8 cellular contexts compared by ENCODE assay signal in the genomic region with DNA sequence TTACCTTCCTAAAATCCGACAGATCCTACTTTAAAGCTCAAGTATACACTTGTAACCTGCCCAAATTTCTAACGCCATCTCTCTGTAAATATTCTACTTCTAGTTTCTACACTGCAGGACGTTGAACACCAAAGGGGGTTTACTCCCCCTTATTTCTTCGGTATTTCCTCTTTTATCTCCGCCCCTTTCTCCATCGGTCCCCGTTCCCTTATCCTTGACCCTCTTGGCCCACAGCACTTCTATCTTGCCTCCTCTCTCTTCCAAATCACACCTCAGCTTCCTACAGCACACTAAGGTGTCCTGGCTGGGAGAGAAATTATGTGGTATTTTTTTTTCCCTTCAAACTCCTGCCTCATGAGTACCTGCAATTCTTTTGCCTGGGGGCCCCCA. TPM values are rescaled to one million over a fixed set of nuclear protein-coding genes. Genes with fewer than 3 reads are reported as not detected.
DNase-seq lines count a peak whose midpoint lies in the region; ATAC-seq, FAIRE-seq and TF ChIP-seq lines count a peak whose summit lies in the region.

No MANE protein-coding gene starts in this region.

- H3K4me2 ChIP-seq in DOHH2 (ENCODE audit: low read length) = peak overlapping the region; percentile 70

- H3K4me3 Mint-ChIP-seq in progenitor cell of endocrine pancreas (ENCODE audit: low read depth) = peak overlapping the region; percentile 81

- peak overlapping the region; percentile 72 for H3K27ac Mint-ChIP-seq in progenitor cell of endocrine pancreas

- no peaks in the 10 kb centered on the region for H3F3A ChIP-seq in DOHH2 (ENCODE audit: control insufficient read depth, insufficient read depth)

- H3K4me1 ChIP-seq in DOHH2 (ENCODE audit: control insufficient read depth, low read length) (peaks cover 7% of the 10 kb centered on the region; the same call in 1 of the 2 replicates), SJCRH30 (no peaks in the 10 kb centered on the region)

- DNase-seq in SJCRH30 (no peak), germinal center (ENCODE audit: low spot score) (peak; percentile 1), progenitor cell of endocrine pancreas (ENCODE audit: low spot score, unreplicated experiment) (no peak), HTR-8/SVneo (ENCODE audit: insufficient read length, low spot score) (no peak), NCI-H446 treated with DMSO at 0.1 percent for 48 hours (lab: John Stamatoyannopoulos, UW) (no peak)
- DNase-seq in activated CD8-positive, alpha-beta memory T cell treated with anti-CD3 and anti-CD28 coated beads, Interleukin-2, amount 50 U/mL, for 48 hours = no peak

- no peaks in the 10 kb centered on the region for H3K9me2 ChIP-seq in DOHH2 (replicated peaks; ENCODE audit: control insufficient read depth, low read length)

- peak overlapping the region; percentile 79 for H3K4me3 ChIP-seq in DOHH2 (ENCODE audit: low read length)
- H3K4me3 ChIP-seq in SJCRH30 = peak overlapping the region; percentile 76

- peaks cover 4% of the 10 kb centered on the region for H3K36me3 Mint-ChIP-seq in progenitor cell of endocrine pancreas (ENCODE audit: insufficient read depth)

- peaks cover 4% of the 10 kb centered on the region for H3K4me1 Mint-ChIP-seq in progenitor cell of endocrine pancreas (ENCODE audit: low read depth)

- peaks cover 7% of the 10 kb centered on the region; the same call in 1 of the 2 replicates for H3K79me2 ChIP-seq in DOHH2 (ENCODE audit: control insufficient read depth, low read length)

- no peaks in the 10 kb centered on the region for H3K36me3 ChIP-seq in DOHH2 (ENCODE audit: control insufficient read depth, low read length)
- no peaks in the 10 kb centered on the region for H3K36me3 ChIP-seq in SJCRH30

- H3K27me3 ChIP-seq in DOHH2 (ENCODE audit: control insufficient read depth, low read length) (no peaks in the 10 kb centered on the region), SJCRH30 (no peaks in the 10 kb centered on the region)

- TF ChIP-seq CTCF in DOHH2 (IDR thresholded peaks at IDR 0.05; ENCODE audit: low read depth, low read length, poor library complexity, severe bottlenecking) (no peak), progenitor cell of endocrine pancreas (IDR thresholded peaks at IDR 0.05; ENCODE audit: unreplicated experiment) (no peak)

- H3K9me3 ChIP-seq in DOHH2 (ENCODE audit: control insufficient read depth, insufficient read depth, low read length) (0 out of 2 replicates have a peak, but pooled peaks cover 3% of the 10 kb centered on the region), SJCRH30 (replicated peaks) (no peaks in the 10 kb centered on the region)

- peak; percentile 9 for ATAC-seq in GM21825 (IDR thresholded peaks at IDR 0.05; ENCODE audit: unreplicated experiment)

- no peaks in the 10 kb centered on the region for H3K27me3 Mint-ChIP-seq in progenitor cell of endocrine pancreas

- H4K20me1 ChIP-seq in DOHH2 (ENCODE audit: control insufficient read depth, insufficient read depth, low read depth, low read length) = no peaks in the 10 kb centered on the region

- H3K9me3 Mint-ChIP-seq in progenitor cell of endocrine pancreas (ENCODE audit: low read depth) = peaks cover 14% of the 10 kb centered on the region

- H3K27ac ChIP-seq in DOHH2 (ENCODE audit: low read depth, low read length) (peak overlapping the region; percentile 79), SJCRH30 (no peak overlapping the region)

- FAIRE-seq in HTR-8/SVneo (lab: Jason Lieb, UNC) = no peak

RNA-seq across cellular contexts. Expression of a gene that starts 0.7 kb away (rescaled TPM):
- total RNA-seq in SJCRH30 (2014; rRNA removed; shearing (Covaris generic)) = 0.04 and 0.13 TPM in 2 replicates
- 11.6 and 12.7 TPM in 2 replicates for total RNA-seq in progenitor cell of endocrine pancreas

Comparison
In these comparisons a context has a peak if more than half of its experiments do, and no peak if none do; other contexts are left out.
1. RNA of a gene that starts 0.7 kb away (total RNA-seq): 11.6 to 12.7 TPM in progenitor cell of endocrine pancreas; 0.04 to 0.13 TPM in SJCRH30; every median in the first group is over 10 times any median in the second.